Comparison of ENCODE assay signal across 29 cellular contexts in genomic region chr2:206990335-206990734, GRCh38. TPM values are rescaled to one million over a fixed set of nuclear protein-coding genes. Genes with fewer than 3 reads are reported as not detected.
DNase-seq lines count a peak whose midpoint lies in the region; ATAC-seq, FAIRE-seq and TF ChIP-seq lines count a peak whose summit lies in the region.
"Had no signal": no experiment of that assay in that cellular context is flagged by ENCODE, and none has a peak within 500 bp of the region (broad histone marks: within the 10 kb centered on the region; RNA-seq: fewer than 3 reads in every experiment).

No MANE protein-coding gene starts in this region.

- no peak overlapping the region for H2BK20ac ChIP-seq in IMR-90 (ENCODE audit: low read depth, low read length)

- no peaks in the 10 kb centered on the region for H4K20me1 ChIP-seq in IMR-90 (ENCODE audit: insufficient read depth, low read length)
- H4K20me1 ChIP-seq: BLaER1 treated with 17β-estradiol and CSF1 and Interleukin-3, amounts not matched to agents 10 nM and 100 nM had no signal

- no peak overlapping the region for H4K8ac ChIP-seq in IMR-90 (ENCODE audit: low read depth in 2 of 2, low read length in 2 of 2)

- no peak overlapping the region for H3K18ac ChIP-seq in IMR-90 (ENCODE audit: low read depth, low read length)

- BruUV-seq in IMR-90 (replicated peaks; lab: Mats Ljungman, UMichigan) = no TSS peak

- H3K27ac ChIP-seq in IMR-90 (ENCODE audit: insufficient read depth, low read length) (no peak overlapping the region), adrenal gland (no peak overlapping the region)
- H3K27ac ChIP-seq: BLaER1 treated with 17β-estradiol and CSF1 and Interleukin-3, amounts not matched to agents 10 nM and 100 nM; KMS-11; RWPE1 had no signal

- 0 out of 2 replicates have a peak overlapping the region, but pooled peaks have one; percentile 24 for H3K14ac ChIP-seq in IMR-90 (replicated peaks; ENCODE audit: low read depth, low read length)

- WGBS in IMR-90 (ENCODE audit: extremely low coverage in 2 of 2, insufficient read length in 1 of 2), 2 experiments = 0% methylated on average over 1 of the region's 4 CpGs; no CpG with 5 or more reads in 1 of the 2 experiments
- WGBS in adrenal gland, 4 donors = 48 to 60% (median 58%) methylated on average over 4 of the region's 4 CpGs

- H2AK5ac ChIP-seq in IMR-90 (ENCODE audit: low read depth, low read length) = no peak overlapping the region

- no peak overlapping the region for H3K4me3 ChIP-seq in IMR-90 (ENCODE audit: insufficient read depth, low read depth, low read length)
- no peak overlapping the region for H3K4me3 ChIP-seq in fibroblast of the aortic adventitia (ENCODE audit: low read depth, low read length)
- H3K4me3 ChIP-seq in adrenal gland = no peak overlapping the region
- H3K4me3 ChIP-seq: BLaER1 treated with 17β-estradiol and CSF1 and Interleukin-3, amounts not matched to agents 10 nM and 100 nM; GM23338 had no signal

- H3K9ac ChIP-seq in IMR-90 (ENCODE audit: low read depth, low read length) = no peak overlapping the region
- H3K9ac ChIP-seq: BLaER1 treated with 17β-estradiol and CSF1 and Interleukin-3, amounts not matched to agents 10 nM and 100 nM; KMS-11 had no signal

- 0 out of 2 replicates have a peak overlapping the region, but pooled peaks have one; percentile 39 for H3K23ac ChIP-seq in IMR-90 (ENCODE audit: low read depth, low read length)

- H3K4me3 Mint-ChIP-seq in nephron progenitor cell = no peak overlapping the region
- H3K4me3 Mint-ChIP-seq: CD4-positive, alpha-beta T cell; GM23338; H9; HFFc6; IgD-negative memory B cell had no signal

- H3K36me3 ChIP-seq in IMR-90 (ENCODE audit: control insufficient read depth, insufficient read depth, low read length) = no peaks in the 10 kb centered on the region
- H3K36me3 ChIP-seq in adrenal gland (replicated peaks in 1 of 2) = no peaks in the 10 kb centered on the region
- H3K36me3 ChIP-seq: BLaER1 treated with 17β-estradiol and CSF1 and Interleukin-3, amounts not matched to agents 10 nM and 100 nM had no signal

- H3K4ac ChIP-seq in IMR-90 (ENCODE audit: low read depth, low read length) = no peak overlapping the region

- H3K9me3 Mint-ChIP-seq in nephron progenitor cell = peaks cover 9% of the 10 kb centered on the region
- H3K9me3 Mint-ChIP-seq: CD4-positive, alpha-beta T cell; HFFc6 had no signal

- H2BK5ac ChIP-seq in IMR-90 (ENCODE audit: low read depth, low read length, poor library complexity, severe bottlenecking) = no peak overlapping the region

- H3K27me3 Mint-ChIP-seq in nephron progenitor cell (ENCODE audit: low read depth, poor library complexity) = peaks cover 7% of the 10 kb centered on the region
- H3K27me3 Mint-ChIP-seq: CD4-positive, alpha-beta T cell had no signal

- no peaks in the 10 kb centered on the region for H3K9me1 ChIP-seq in IMR-90 (ENCODE audit: insufficient read depth, low read length)

- H3K4me2 ChIP-seq in IMR-90 (ENCODE audit: low read depth, low read length) = no peak overlapping the region
- H3K4me2 ChIP-seq: BLaER1 treated with 17β-estradiol and CSF1 and Interleukin-3, amounts not matched to agents 10 nM and 100 nM; GM23338; KMS-11 had no signal

- CTCF ChIA-PET in IMR-90 (lab: Yijun Ruan, JAX) = interaction anchor here (0.8 to 1.1 kb wide), 2 partner anchors 9 to 483 kb away, joined by 3 to 4 read pairs; no protein-coding TSS in a partner anchor

- dilution Hi-C loops in IMR-90 (cut with HindIII; ENCODE audit: low sequenced_read_pairs, unreplicated experiment) = no loop called here

- H3K79me1 ChIP-seq in IMR-90 (ENCODE audit: low read depth in 1 of 2, low read length in 2 of 2) = no peaks in the 10 kb centered on the region

- no peak overlapping the region for H4K5ac ChIP-seq in IMR-90 (ENCODE audit: low read depth, low read length)

- H4K91ac ChIP-seq in IMR-90 (ENCODE audit: insufficient read depth, low read depth, low read length) = no peak overlapping the region

- H3K9me3 ChIP-seq in IMR-90 (ENCODE audit: control insufficient read depth, insufficient read depth, low read length) = no peaks in the 10 kb centered on the region
- no peaks in the 10 kb centered on the region for H3K9me3 ChIP-seq in adrenal gland (replicated peaks in 1 of 3)

- peak overlapping the region; percentile 27 for H3K27ac Mint-ChIP-seq in nephron progenitor cell
- H3K27ac Mint-ChIP-seq: CD4-positive, alpha-beta T cell; GM23338; H9; HFFc6; IgD-negative memory B cell had no signal

- ATAC-seq in IMR-90 (ENCODE audit: low read depth) (peak; percentile 57; the same call in 1 of the 2 replicates), HG03571 (IDR thresholded peaks at IDR 0.05; ENCODE audit: unreplicated experiment) (no peak)
- ATAC-seq: Panc1 had no signal

- H2BK120ac ChIP-seq in IMR-90 (ENCODE audit: low read depth, low read length) = no peak overlapping the region

- peaks cover 9% of the 10 kb centered on the region for H3K4me1 Mint-ChIP-seq in nephron progenitor cell
- H3K4me1 Mint-ChIP-seq: GM23338 had no signal

- H3K4me1 ChIP-seq in IMR-90 (ENCODE audit: control insufficient read depth, insufficient read depth, low read length) (peaks cover 11% of the 10 kb centered on the region), adrenal gland (replicated peaks in 1 of 2) (no peaks in the 10 kb centered on the region)

- no peak for TF ChIP-seq RAD21 in IMR-90 (IDR thresholded peaks at IDR 0.05; ENCODE audit: low read length)

- TF ChIP-seq CTCF in IMR-90 (conservative IDR thresholded peaks at IDR 0.05; ENCODE audit: low read depth, low read length) (no peak), fibroblast of the aortic adventitia (IDR thresholded peaks at IDR 0.05; ENCODE audit: insufficient read depth, low read length) (no peak), nephron progenitor cell (IDR thresholded peaks at IDR 0.05) (no peak), adrenal gland (IDR thresholded peaks at IDR 0.05) (no peak)

- 0 out of 3 replicates have a peak overlapping the region, but pooled peaks have one; percentile 21 for H2BK15ac ChIP-seq in IMR-90 (ENCODE audit: low read depth, low read length)

- FAIRE-seq in endometrium (lab: Jason Lieb, UNC) = peak; percentile 23
- FAIRE-seq: A204.1 had no signal

- in situ Hi-C loops in IMR-90 (cut with MboI; ENCODE audit: low sequenced_read_pairs) = no loop called here

- H2AFZ ChIP-seq in IMR-90 (replicated peaks; ENCODE audit: low read length, poor library complexity) = no peak overlapping the region
- H2AFZ ChIP-seq: GM23338 had no signal

- DNase-seq in IMR-90 = peak; percentile 61
- DNase-seq in fibroblast of the aortic adventitia (ENCODE audit: low read depth) = peak; percentile 49
- DNase-seq in nephron progenitor cell = no peak
- DNase-seq in adrenal gland = no peak
- DNase-seq in activated CD4-positive, alpha-beta T cell treated with anti-CD3 and anti-CD28 coated beads, Interleukin-2, amount 50 U/mL, for 1 hour = no peak
- DNase-seq: CD4-positive, alpha-beta T cell; DMS53; H9; HFFc6; NCI-H1048; NCI-H1417; NCI-H1694; NCI-H2029 treated with DMSO at 0.1 percent for 48 hours; NCI-H2227 treated with DMSO at 0.1 percent for 48 hours; NCI-H510A; NCI-H69; SHP77 treated with DMSO at 0.1 percent for 48 hours had no signal

- H2AK9ac ChIP-seq in IMR-90 (replicated peaks; ENCODE audit: low read depth, low read length, poor library complexity) = no peak overlapping the region

- intact Hi-C loops in IMR-90 (cut with micrococcal nuclease) = no loop called here
- intact Hi-C loops in adrenal gland (cut with DNase I) = loop anchor here in 1 of 2 donors (5.0 kb wide), 1 partner anchor 482 kb away; no protein-coding TSS in a partner anchor

- POLR2A ChIA-PET in IMR-90 (lab: Charles Lee; ENCODE audit: unreplicated experiment) = interaction anchor here (1.0 kb wide), 1 partner anchor 174 kb away, joined by 3 read pairs; no protein-coding TSS in a partner anchor

- H3K36me3 Mint-ChIP-seq in nephron progenitor cell (ENCODE audit: low read depth) = no peaks in the 10 kb centered on the region
- H3K36me3 Mint-ChIP-seq: IgD-negative memory B cell had no signal

- TF ChIP-seq POLR2A in IMR-90 (IDR thresholded peaks at IDR 0.05; ENCODE audit: low read depth, low read length) = no peak
- TF ChIP-seq POLR2A in adrenal gland (IDR thresholded peaks at IDR 0.05) = no peak

- H3K27me3 ChIP-seq in IMR-90 (ENCODE audit: control insufficient read depth, insufficient read depth, low read length) = no peaks in the 10 kb centered on the region
- H3K27me3 ChIP-seq in adrenal gland = no peaks in the 10 kb centered on the region
- H3K27me3 ChIP-seq: BLaER1 treated with 17β-estradiol and CSF1 and Interleukin-3, amounts not matched to agents 10 nM and 100 nM had no signal

- no peak overlapping the region for H3K56ac ChIP-seq in IMR-90 (ENCODE audit: extremely low read depth, insufficient read depth, low read length)

TF ChIP-seq in IMR-90, 13 proteins besides CTCF, POLR2A, EP300 and RAD21 (continues in another document):
- TF ChIP-seq NFE2L2 (IDR thresholded peaks at IDR 0.05; ENCODE audit: low read depth, low read length) = no peak
- no peak for TF ChIP-seq CHD1 (IDR thresholded peaks at IDR 0.05; ENCODE audit: low read depth, low read length)
- no peak for TF ChIP-seq MAZ (IDR thresholded peaks at IDR 0.05; ENCODE audit: borderline replicate concordance, low read depth, low read length)
- no peak for TF ChIP-seq MXI1 (IDR thresholded peaks at IDR 0.05; ENCODE audit: borderline replicate concordance, low read depth, low read length)
- no peak for TF ChIP-seq ELK1 (IDR thresholded peaks at IDR 0.05; ENCODE audit: borderline replicate concordance, low read depth, low read length)

RNA-seq across cellular contexts. Expression of gene CPO, which starts 51.0 kb away (rescaled TPM):
- not detected in 2 replicates for total RNA-seq in IMR-90 (2012; rRNA removed)
- polyA plus RNA-seq in IMR-90 (2012; rRNA removed) = not detected in 2 replicates
- not detected in 2 replicates for polyA plus RNA-seq in IMR-90 (2012; cell fraction: cytosol; rRNA removed)
- 0.06 TPM in 1 of 2 replicates, not detected in the other for polyA plus RNA-seq in IMR-90 (2012; cell fraction: nucleus; rRNA removed; ENCODE audit: low replicate concordance)
- total RNA-seq in fibroblast of the aortic adventitia (ENCODE audit: low replicate concordance) = 0.18 TPM in 1 of 2 replicates, not detected in the other
- total RNA-seq in adrenal gland = under 1 TPM in 7 of 8 donors, not detected in 1; 0.24 to 0.74 (median 0.55) TPM
- polyA plus RNA-seq in adrenal gland = 1 to 10 TPM; 1.2 to 5.7 (median 1.6) TPM
- total RNA-seq: CD4-positive, alpha-beta T cell; Daoy; G401; HFFc6 had no signal
- polyA plus RNA-seq: AG04450, IgD-negative memory B cell had no signal

Comparison
In these comparisons a context has a peak if more than half of its experiments do, and no peak if none do; other contexts are left out.
1. DNase-seq: peak in IMR-90 (single experiment) and fibroblast of the aortic adventitia (single experiment); none in nephron progenitor cell (single experiment), adrenal gland (0 of 7) and activated CD4-positive, alpha-beta T cell treated with anti-CD3 and anti-CD28 coated beads, Interleukin-2, amount 50 U/mL, for 1 hour (single experiment).